Comparison of ENCODE assay signal across 27 cellular contexts in genomic region chr22:23356094-23356493, GRCh38.
"Had no signal": no experiment of that assay in that cellular context is flagged by ENCODE, and none has a peak within 500 bp of the region (broad histone marks: within the 10 kb centered on the region; RNA-seq: fewer than 3 reads in every experiment).

No MANE protein-coding gene starts in this region.

- H3K9me3 Mint-ChIP-seq: stimulated activated effector memory CD8-positive, alpha-beta T cell treated with anti-CD3 and anti-CD28 coated beads, Interleukin-12 subunit alpha, Interleukin-12 subunit beta, amount 100 ng/mL, for 72 hours; stimulated activated memory B cell treated with anti-CD40 and anti-IgM and Interleukin-4, amounts not matched to agents 10 μg/mL and 1 μg/mL and 100 μg/mL, for 72 hours; stimulated activated naive B cell treated with anti-CD40 and anti-IgM and Interleukin-4, amounts not matched to agents 10 μg/mL and 1 μg/mL and 100 μg/mL, for 72 hours; stimulated activated naive CD8-positive, alpha-beta T cell treated with anti-CD3 and anti-CD28 coated beads, Interleukin-15, amount 100 ng/mL, for 72 hours; stimulated activated naive CD8-positive, alpha-beta T cell treated with anti-CD3 and anti-CD28 coated beads, Interleukin-15, Interleukin-2, amounts not matched to agents 100 ng/mL and 50 ng/mL, for 24 hours had no signal

- H3K4me3 Mint-ChIP-seq: stimulated activated effector memory CD8-positive, alpha-beta T cell treated with anti-CD3 and anti-CD28 coated beads, Interleukin-12 subunit alpha, Interleukin-12 subunit beta, amount 100 ng/mL, for 72 hours; stimulated activated memory B cell treated with anti-CD40 and anti-IgM and Interleukin-4, amounts not matched to agents 10 μg/mL and 1 μg/mL and 100 μg/mL, for 72 hours; stimulated activated naive B cell treated with anti-CD40 and anti-IgM and Interleukin-4, amounts not matched to agents 10 μg/mL and 1 μg/mL and 100 μg/mL, for 72 hours; stimulated activated naive CD8-positive, alpha-beta T cell treated with anti-CD3 and anti-CD28 coated beads, Interleukin-15, amount 100 ng/mL, for 72 hours; stimulated activated naive CD8-positive, alpha-beta T cell treated with anti-CD3 and anti-CD28 coated beads, Interleukin-15, Interleukin-2, amounts not matched to agents 100 ng/mL and 50 ng/mL, for 24 hours had no signal

- H3K4me1 ChIP-seq: stomach, suprapubic skin, testis, thyroid gland, tibial artery, tibial nerve, transverse colon, upper lobe of left lung, upper lobe of right lung, uterus, vagina had no signal

- H3K36me3 Mint-ChIP-seq: stimulated activated effector memory CD8-positive, alpha-beta T cell treated with anti-CD3 and anti-CD28 coated beads, Interleukin-12 subunit alpha, Interleukin-12 subunit beta, amount 100 ng/mL, for 72 hours; stimulated activated memory B cell treated with anti-CD40 and anti-IgM and Interleukin-4, amounts not matched to agents 10 μg/mL and 1 μg/mL and 100 μg/mL, for 72 hours; stimulated activated naive B cell treated with anti-CD40 and anti-IgM and Interleukin-4, amounts not matched to agents 10 μg/mL and 1 μg/mL and 100 μg/mL, for 72 hours had no signal

- H3K27me3 Mint-ChIP-seq: stimulated activated naive CD8-positive, alpha-beta T cell treated with anti-CD3 and anti-CD28 coated beads, Interleukin-15, Interleukin-2, amounts not matched to agents 100 ng/mL and 50 ng/mL, for 24 hours had no signal

- DNase-seq: stimulated activated CD4-positive, alpha-beta T cell treated with anti-CD3 and anti-CD28 coated beads, Interleukin-2, amount 100 ng/mL, for 48 hours; stimulated activated CD4-positive, alpha-beta T cell treated with anti-CD3 and anti-CD28 coated beads, Interleukin-4, amount 100 ng/mL, for 1 hour; stimulated activated CD4-positive, alpha-beta T cell treated with anti-CD3 and anti-CD28 coated beads, Interleukin-4, amount 100 ng/mL, for 24 hours; stimulated activated CD4-positive, alpha-beta T cell treated with anti-CD3 and anti-CD28 coated beads, Interleukin-4, amount 100 ng/mL, for 4 hours; stimulated activated CD8-positive, alpha-beta memory T cell treated with anti-CD3 and anti-CD28 coated beads, Interleukin-4, amount 100 ng/mL, for 48 hours; stimulated activated naive B cell treated with anti-CD40 and anti-IgM and Interleukin-4, amounts not matched to agents 10 μg/mL and 1 μg/mL and 100 μg/mL, for 72 hours; stimulated activated naive CD4-positive, alpha-beta T cell; stimulated activated naive CD4-positive, alpha-beta T cell treated with Interleukin-2 at 50 U/mL for 16 hours; stimulated activated naive CD8-positive, alpha-beta T cell treated with anti-CD3 and anti-CD28 coated beads, Interleukin-15, amount 100 ng/mL, for 72 hours; stimulated activated naive CD8-positive, alpha-beta T cell treated with anti-CD3 and anti-CD28 coated beads, Interleukin-15, Interleukin-2, amounts not matched to agents 100 U/mL and 50 U/mL, for 24 hours; stomach; substantia nigra; testis; thyroid gland; tibial artery; transverse colon; trophoblast cell; upper lobe of left lung; upper lobe of right lung; uterus had no signal

- H3K27me3 ChIP-seq: testis, thyroid gland, tibial nerve, upper lobe of left lung, uterus, vagina had no signal

- H3K4me1 Mint-ChIP-seq: stimulated activated memory B cell treated with anti-CD40 and anti-IgM and Interleukin-4, amounts not matched to agents 10 μg/mL and 1 μg/mL and 100 μg/mL, for 72 hours; stimulated activated naive B cell treated with anti-CD40 and anti-IgM and Interleukin-4, amounts not matched to agents 10 μg/mL and 1 μg/mL and 100 μg/mL, for 72 hours had no signal

- H3K36me3 ChIP-seq: stomach, suprapubic skin, thoracic aorta, thyroid gland, tibial artery, tibial nerve, transverse colon, upper lobe of left lung, upper lobe of right lung, uterus, vagina had no signal

- H3K9me3 ChIP-seq: stomach, suprapubic skin, testis, thoracic aorta, thyroid gland, tibial artery, tibial nerve, transverse colon, upper lobe of left lung, upper lobe of right lung, uterus, vagina had no signal

- H3K4me3 ChIP-seq: stomach, suprapubic skin, testis, thoracic aorta, thyroid gland, tibial artery, tibial nerve, transverse colon, upper lobe of left lung, upper lobe of right lung, uterus, vagina had no signal

- H3K27ac Mint-ChIP-seq: stimulated activated effector memory CD8-positive, alpha-beta T cell treated with anti-CD3 and anti-CD28 coated beads, Interleukin-12 subunit alpha, Interleukin-12 subunit beta, amount 100 ng/mL, for 72 hours; stimulated activated memory B cell treated with anti-CD40 and anti-IgM and Interleukin-4, amounts not matched to agents 10 μg/mL and 1 μg/mL and 100 μg/mL, for 72 hours; stimulated activated naive B cell treated with anti-CD40 and anti-IgM and Interleukin-4, amounts not matched to agents 10 μg/mL and 1 μg/mL and 100 μg/mL, for 72 hours; stimulated activated naive CD8-positive, alpha-beta T cell treated with anti-CD3 and anti-CD28 coated beads, Interleukin-15, amount 100 ng/mL, for 72 hours; stimulated activated naive CD8-positive, alpha-beta T cell treated with anti-CD3 and anti-CD28 coated beads, Interleukin-15, Interleukin-2, amounts not matched to agents 100 ng/mL and 50 ng/mL, for 24 hours had no signal

- H3K27ac ChIP-seq: stomach, suprapubic skin, testis, thoracic aorta, thyroid gland, tibial artery, tibial nerve, transverse colon, upper lobe of left lung, upper lobe of right lung, uterus, vagina had no signal

- ATAC-seq: stimulated activated effector memory CD8-positive, alpha-beta T cell treated with anti-CD3 and anti-CD28 coated beads, Interleukin-12 subunit alpha, Interleukin-12 subunit beta, amount 100 ng/mL, for 72 hours; stimulated activated memory B cell treated with anti-CD40 and anti-IgM and Interleukin-4, amounts not matched to agents 10 μg/mL and 1 μg/mL and 100 μg/mL, for 72 hours; stimulated activated naive B cell treated with anti-CD40 and anti-IgM and Interleukin-4, amounts not matched to agents 10 μg/mL and 1 μg/mL and 100 μg/mL, for 72 hours; stimulated activated naive CD8-positive, alpha-beta T cell treated with anti-CD3 and anti-CD28 coated beads, Interleukin-15, amount 100 ng/mL, for 72 hours; stimulated activated naive CD8-positive, alpha-beta T cell treated with anti-CD3 and anti-CD28 coated beads, Interleukin-15, Interleukin-2, amounts not matched to agents 100 U/mL and 50 U/mL, for 24 hours; upper lobe of right lung had no signal
